ENCODE assay signal across 8 cellular contexts in the genomic region with DNA sequence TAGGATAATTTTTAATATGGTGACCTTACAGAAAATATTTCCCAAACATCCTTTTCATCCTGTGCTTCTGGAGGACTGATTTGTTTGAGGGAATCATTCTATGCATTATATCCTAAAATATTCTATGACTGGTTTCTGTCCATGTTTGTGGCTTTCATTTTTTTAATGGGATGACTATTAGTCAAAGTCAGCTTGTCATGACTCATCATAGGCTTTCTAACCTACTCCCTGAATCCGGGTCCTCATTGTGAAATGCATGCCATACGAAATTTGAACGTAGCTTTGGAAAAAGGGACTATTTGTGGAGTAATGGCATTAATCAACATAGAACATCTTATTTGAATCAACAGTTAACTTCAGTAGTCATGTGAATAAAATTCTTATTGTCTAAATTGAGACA. TPM values are rescaled to one million over a fixed set of nuclear protein-coding genes. Genes with fewer than 3 reads are reported as not detected.
A peak's percentile ranks its signal among the peaks of the same experiment; 100 is the strongest.
DNase-seq lines count a peak whose midpoint lies in the region; ATAC-seq and TF ChIP-seq lines count a peak whose summit lies in the region.
"Had no signal": no experiment of that assay in that cellular context is flagged by ENCODE, and none has a peak within 500 bp of the region (broad histone marks: within the 10 kb centered on the region; RNA-seq: fewer than 3 reads in every experiment).

No MANE protein-coding gene starts in this region.

- H3K4me3 Mint-ChIP-seq in HFFc6, result peak overlapping the region; percentile 78
- H3K4me3 Mint-ChIP-seq: naive B cell had no signal

- no peaks in the 10 kb centered on the region for H3K79me2 ChIP-seq in mammary epithelial cell (ENCODE audit: insufficient read depth, low read length)

- no peaks in the 10 kb centered on the region for H4K20me1 ChIP-seq in mammary epithelial cell (ENCODE audit: insufficient read depth, low read length)

- intact Hi-C loops in mammary epithelial cell (cut with micrococcal nuclease), result no loop called here

- H3K9ac ChIP-seq in mammary epithelial cell (ENCODE audit: insufficient read depth, low read length) (no peak overlapping the region), skeletal muscle tissue (ENCODE audit: low read depth in 1 of 3, low read length in 3 of 3) (no peak overlapping the region)

- H3K4me1 Mint-ChIP-seq in HFFc6 (ENCODE audit: low read depth), result peaks cover 33% of the 10 kb centered on the region

- ATAC-seq in HG03520 (IDR thresholded peaks at IDR 0.05; ENCODE audit: unreplicated experiment), result no peak

- peak overlapping the region; percentile 96 for H3K27ac Mint-ChIP-seq in HFFc6

- peaks cover 19% of the 10 kb centered on the region for H3K4me1 ChIP-seq in mammary epithelial cell (ENCODE audit: insufficient read depth, low read length)
- H3K4me1 ChIP-seq in skeletal muscle tissue (ENCODE audit: control insufficient read depth in 3 of 3, insufficient read depth in 3 of 3, low read length in 3 of 3), result no peaks in the 10 kb centered on the region

- H3K27ac ChIP-seq in mammary epithelial cell (ENCODE audit: insufficient read depth, low read depth, low read length) (peak overlapping the region; percentile 66), skeletal muscle tissue (ENCODE audit: low read depth, low read length) (peak overlapping the region; percentile 25)

- H3K4me2 ChIP-seq in mammary epithelial cell (ENCODE audit: insufficient read depth, low read depth, low read length), result peak overlapping the region; percentile 33

- H3K36me3 Mint-ChIP-seq in HFFc6 (ENCODE audit: low read depth), result peaks cover 60% of the 10 kb centered on the region

- 0% methylated on average over 3 of the region's 3 CpGs for WGBS in mammary epithelial cell (ENCODE audit: low coverage, missing lambda C conversion rate)

- CTCF ChIA-PET in mammary epithelial cell (lab: Charles Lee; ENCODE audit: low non-redundant PET), result interaction anchor here (0.6 kb wide), 2 partner anchors 42 to 390 kb away, joined by 4 to 7 read pairs; no protein-coding TSS in a partner anchor

- no TSS peak for BruUV-seq in mammary epithelial cell (replicated peaks; lab: Mats Ljungman, UMichigan)

- in situ Hi-C loops in mammary epithelial cell (cut with MboI; ENCODE audit: low sequenced_read_pairs in 2 of 2), result no loop called here

- H3K9me3 ChIP-seq in mammary epithelial cell (replicated peaks; ENCODE audit: insufficient read depth, low read length), result no peaks in the 10 kb centered on the region
- H3K9me3 ChIP-seq in skeletal muscle tissue (ENCODE audit: control insufficient read depth in 3 of 3, low read length in 3 of 3), result no peaks in the 10 kb centered on the region

- no peak for TF ChIP-seq CTCF in HFFc6 (IDR thresholded peaks at IDR 0.05)
- no peak for TF ChIP-seq CTCF in mammary epithelial cell (conservative IDR thresholded peaks at IDR 0.05 in 1 of 2, IDR thresholded peaks at IDR 0.05 in 1 of 2; ENCODE audit: extremely low read depth in 1 of 2, insufficient read depth in 1 of 2, low read depth in 1 of 2, low read length in 2 of 2)

- H3K36me3 ChIP-seq in mammary epithelial cell (ENCODE audit: insufficient read depth, low read length) (peaks cover 14% of the 10 kb centered on the region), skeletal muscle tissue (ENCODE audit: control insufficient read depth in 3 of 3, insufficient read depth in 3 of 3, low read length in 3 of 3) (peaks cover 14 to 28% (median 22%) of the 10 kb centered on the region in 3 donors)

- H3K27me3 ChIP-seq in mammary epithelial cell (ENCODE audit: insufficient read depth, low read length) (no peaks in the 10 kb centered on the region), skeletal muscle tissue (ENCODE audit: control insufficient read depth in 3 of 3, insufficient read depth in 3 of 3, low read length in 3 of 3) (no peaks in the 10 kb centered on the region)

- no peak overlapping the region for H2AFZ ChIP-seq in mammary epithelial cell (ENCODE audit: low read depth, low read length)

- H3K27me3 Mint-ChIP-seq in HFFc6 (ENCODE audit: insufficient read depth), result peaks cover 5% of the 10 kb centered on the region
- H3K27me3 Mint-ChIP-seq: naive B cell had no signal

- peaks cover 4% of the 10 kb centered on the region; the same call in 1 of the 2 replicates for H3K9me3 Mint-ChIP-seq in HFFc6
- H3K9me3 Mint-ChIP-seq: naive B cell had no signal

- dilution Hi-C loops in mammary epithelial cell (cut with HindIII; ENCODE audit: low sequenced_read_pairs), result no loop called here

- DNase-seq in HFFc6 (peak; percentile 94), mammary epithelial cell (peak; percentile 92), GM19240 (ENCODE audit: insufficient read length, low spot score) (no peak), DMS153 treated with DMSO at 0.1 percent for 48 hours (lab: John Stamatoyannopoulos, UW; ENCODE audit: unreplicated experiment) (no peak)
- DNase-seq: naive B cell, NCI-H510A had no signal

- H3K4me3 ChIP-seq in mammary epithelial cell (replicated peaks in 1 of 3; ENCODE audit: insufficient read depth in 1 of 3, low read depth in 2 of 3, low read length in 3 of 3) (no peak overlapping the region), skeletal muscle tissue (ENCODE audit: low read length in 3 of 3) (no peak overlapping the region)

RNA-seq across cellular contexts. Expression of a gene that starts 10.6 kb away (rescaled TPM):
- total RNA-seq in HFFc6 (2021; fragmentation: NEBNext Ultra II Directional; extraction: Animal tissue kit (Norgen Biotek cat#: 25700)), result 10 to 100 TPM in 1 of 6 experiments, 1 to 10 TPM in 5; 6.5 to 11.2 (median 9.5) TPM
- total RNA-seq in mammary epithelial cell (10 to 100 TPM in 1 of 2 donors, 1 to 10 TPM in 1; 8.8 to 19.2 TPM), skeletal muscle tissue (6.8 TPM)
- 9.7 TPM for polyA plus RNA-seq in mammary epithelial cell
- 34.8 TPM for polyA minus RNA-seq in mammary epithelial cell

RNA-seq across cellular contexts. Expression of a gene that starts 26.7 kb away (rescaled TPM):
- total RNA-seq in HFFc6 (2021; fragmentation: NEBNext Ultra II Directional; extraction: Animal tissue kit (Norgen Biotek cat#: 25700)), result 10 to 100 TPM; 34.9 to 47.5 (median 43.0) TPM
- total RNA-seq in mammary epithelial cell, result 10 to 100 TPM; 58.7 to 64.9 TPM
- polyA plus RNA-seq in mammary epithelial cell, result 46.4 TPM
- polyA minus RNA-seq in mammary epithelial cell, result 38.3 TPM
- total RNA-seq in skeletal muscle tissue, result 14.6 TPM

RNA-seq across cellular contexts. Expression of a gene that starts 26.8 kb away (rescaled TPM):
- total RNA-seq in HFFc6 (2021; fragmentation: NEBNext Ultra II Directional; extraction: Animal tissue kit (Norgen Biotek cat#: 25700)), result 10 to 100 TPM; 48.7 to 51.9 (median 50.3) TPM
- total RNA-seq in mammary epithelial cell (10 to 100 TPM; 32.0 to 42.5 TPM), skeletal muscle tissue (34.4 TPM)
- polyA plus RNA-seq in mammary epithelial cell, result 29.6 TPM
- 11.9 TPM for polyA minus RNA-seq in mammary epithelial cell

RNA-seq across cellular contexts. Expression of a gene that starts 51.8 kb away (rescaled TPM):
- 10 to 100 TPM; 14.0 to 16.8 (median 15.6) TPM for total RNA-seq in HFFc6 (2021; fragmentation: NEBNext Ultra II Directional; extraction: Animal tissue kit (Norgen Biotek cat#: 25700))
- total RNA-seq in mammary epithelial cell (10 to 100 TPM; 31.0 to 32.3 TPM), skeletal muscle tissue (11.5 TPM)
- polyA plus RNA-seq in mammary epithelial cell, result 14.7 TPM
- 101 TPM for polyA minus RNA-seq in mammary epithelial cell

RNA-seq across cellular contexts. Expression of a gene that starts 58.4 kb away (rescaled TPM):
- 10 to 100 TPM; 13.4 to 18.4 (median 14.3) TPM for total RNA-seq in HFFc6 (2021; fragmentation: NEBNext Ultra II Directional; extraction: Animal tissue kit (Norgen Biotek cat#: 25700))
- total RNA-seq in mammary epithelial cell (10 to 100 TPM; 19.5 to 25.8 TPM), skeletal muscle tissue (12.5 TPM)
- 21.6 TPM for polyA plus RNA-seq in mammary epithelial cell
- 16.5 TPM for polyA minus RNA-seq in mammary epithelial cell

Comparison
In these comparisons a context has a peak if more than half of its experiments do, and no peak if none do; other contexts are left out.
1. DNase-seq: peak in HFFc6 (single experiment) and mammary epithelial cell (single experiment); none in GM19240 (single experiment) and DMS153 treated with DMSO at 0.1 percent for 48 hours (single experiment).